In genomic region chr1:28893403-28894102, GRCh38 we compare ENCODE assay signal across 9 cellular contexts. TPM values are rescaled to one million over a fixed set of nuclear protein-coding genes. Genes with fewer than 3 reads are reported as not detected.
DNase-seq lines count a peak whose midpoint lies in the region; ATAC-seq and TF ChIP-seq lines count a peak whose summit lies in the region.
"Had no signal": no experiment of that assay in that cellular context is flagged by ENCODE, and none has a peak within 500 bp of the region (broad histone marks: within the 10 kb centered on the region; RNA-seq: fewer than 3 reads in every experiment).

No MANE protein-coding gene starts in this region.

- H3K9me3 Mint-ChIP-seq in activated CD4-positive, alpha-beta T cell treated with anti-CD3 and anti-CD28 coated beads for 36 hours (ENCODE audit: low read depth): no peaks in the 10 kb centered on the region

- WGBS in smooth muscle cell (ENCODE audit: low lambda C conversion rate): 47% methylated on average over 8 of the region's 8 CpGs

- no peak overlapping the region for H3K27ac Mint-ChIP-seq in activated CD4-positive, alpha-beta T cell treated with anti-CD3 and anti-CD28 coated beads for 36 hours

- no peak overlapping the region for H3K4me3 Mint-ChIP-seq in activated CD4-positive, alpha-beta T cell treated with anti-CD3 and anti-CD28 coated beads for 36 hours

- no peaks in the 10 kb centered on the region for H3K4me1 ChIP-seq in smooth muscle cell (ENCODE audit: low read depth)

- no peak overlapping the region for H2AFZ ChIP-seq in smooth muscle cell (ENCODE audit: low read depth)

- POLR2A ChIA-PET in activated CD4-positive, alpha-beta T cell treated with anti-CD3 and anti-CD28 coated beads for 36 hours (lab: Charles Lee): interaction anchor here (0.6 to 1.3 kb wide), 3 partner anchors 8 to 42 kb away, joined by 3 to 5 read pairs (median 3); no protein-coding TSS in a partner anchor

- H4K20me1 ChIP-seq in smooth muscle cell (ENCODE audit: low read depth): peaks cover 9% of the 10 kb centered on the region

- H3K27me3 ChIP-seq in smooth muscle cell (ENCODE audit: low read depth): no peaks in the 10 kb centered on the region
- H3K27me3 ChIP-seq: ascending aorta had no signal

- DNase-seq in activated CD4-positive, alpha-beta T cell treated with anti-CD3 and anti-CD28 coated beads for 36 hours: peak; percentile 52
- DNase-seq in activated CD4-positive, alpha-beta T cell treated with anti-CD3 and anti-CD28 coated beads for 1 hour: no peak
- DNase-seq in NCI-H69 (lab: John Stamatoyannopoulos, UW) (peak; percentile 78), smooth muscle cell (lab: John Stamatoyannopoulos, UW; ENCODE audit: unreplicated experiment) (no peak), NCI-H345 (lab: John Stamatoyannopoulos, UW) (no peak)
- peak; percentile 21 for DNase-seq in central memory CD4-positive, alpha-beta T cell

- H3K79me2 ChIP-seq in smooth muscle cell (ENCODE audit: low read depth): peaks cover 3% of the 10 kb centered on the region

- peaks cover 21% of the 10 kb centered on the region for H3K4me1 Mint-ChIP-seq in activated CD4-positive, alpha-beta T cell treated with anti-CD3 and anti-CD28 coated beads for 36 hours

- no peak overlapping the region for H3K4me3 ChIP-seq in smooth muscle cell
- H3K4me3 ChIP-seq: ascending aorta had no signal

- H3F3A ChIP-seq in smooth muscle cell (ENCODE audit: low read depth): no peaks in the 10 kb centered on the region

- ATAC-seq in activated CD4-positive, alpha-beta T cell treated with anti-CD3 and anti-CD28 coated beads for 36 hours: peak; percentile 44
- ATAC-seq in HG03354 (IDR thresholded peaks at IDR 0.05; ENCODE audit: poor library complexity, severe bottlenecking, unreplicated experiment) (no peak), HG03025 (IDR thresholded peaks at IDR 0.05; ENCODE audit: low FRiP score, unreplicated experiment) (no peak)

- intact Hi-C loops in activated CD4-positive, alpha-beta T cell treated with anti-CD3 and anti-CD28 coated beads for 36 hours (cut with DNase I, micrococcal nuclease): no loop called here

- no peak overlapping the region for H3K9ac ChIP-seq in smooth muscle cell (ENCODE audit: low read depth)

- H3K27ac ChIP-seq in smooth muscle cell (ENCODE audit: low read depth): no peak overlapping the region
- H3K27ac ChIP-seq: ascending aorta had no signal

- no peak overlapping the region for H3K4me2 ChIP-seq in smooth muscle cell

- no peaks in the 10 kb centered on the region for H3K36me3 ChIP-seq in smooth muscle cell (ENCODE audit: low read depth)
- H3K36me3 ChIP-seq: ascending aorta had no signal

- TF ChIP-seq CTCF in smooth muscle cell (IDR thresholded peaks at IDR 0.05; ENCODE audit: borderline replicate concordance, insufficient read depth, poor library complexity, severe bottlenecking): peak; percentile 36

- CTCF ChIA-PET in activated CD4-positive, alpha-beta T cell treated with anti-CD3 and anti-CD28 coated beads for 36 hours (lab: Charles Lee): interaction anchor here (0.5 to 6.1 kb wide), 6 partner anchors 8 to 288 kb away, joined by 3 to 51 read pairs (median 3); partner anchors contain the start of gene SRSF4

- peaks cover 2% of the 10 kb centered on the region for H3K36me3 Mint-ChIP-seq in activated CD4-positive, alpha-beta T cell treated with anti-CD3 and anti-CD28 coated beads for 36 hours (ENCODE audit: low read depth)

- no peaks in the 10 kb centered on the region for H3K9me3 ChIP-seq in smooth muscle cell (replicated peaks; ENCODE audit: low read depth)
- H3K9me3 ChIP-seq: ascending aorta had no signal

- no peaks in the 10 kb centered on the region for H3K27me3 Mint-ChIP-seq in activated CD4-positive, alpha-beta T cell treated with anti-CD3 and anti-CD28 coated beads for 36 hours

RNA-seq across cellular contexts. Expression of gene EPB41, which starts 20.8 kb away (rescaled TPM):
- total RNA-seq in activated CD4-positive, alpha-beta T cell treated with anti-CD3 and anti-CD28 coated beads for 36 hours: 100 to 1,000 TPM in 1 of 2 experiments, 10 to 100 TPM in 1; 75.5 to 130 TPM
- 20.2 and 58.0 TPM in 2 replicates for total RNA-seq in smooth muscle cell
- 4.7 and 6.2 TPM in 2 replicates for polyA plus RNA-seq in smooth muscle cell

Comparison
In these comparisons a context has a peak if more than half of its experiments do, and no peak if none do; other contexts are left out.
1. DNase-seq: peak in activated CD4-positive, alpha-beta T cell treated with anti-CD3 and anti-CD28 coated beads for 36 hours (single experiment), NCI-H69 (single experiment) and central memory CD4-positive, alpha-beta T cell (single experiment); none in activated CD4-positive, alpha-beta T cell treated with anti-CD3 and anti-CD28 coated beads for 1 hour (single experiment), smooth muscle cell (single experiment) and NCI-H345 (single experiment).